ENCODE assay signal across 9 cellular contexts in genomic region chr18:33576999-33577687, GRCh38. TPM values are rescaled to one million over a fixed set of nuclear protein-coding genes. Genes with fewer than 3 reads are reported as not detected.
DNase-seq lines count a peak whose midpoint lies in the region; ATAC-seq, FAIRE-seq and TF ChIP-seq lines count a peak whose summit lies in the region.
"Had no signal": no experiment of that assay in that cellular context is flagged by ENCODE, and none has a peak within 500 bp of the region (broad histone marks: within the 10 kb centered on the region; RNA-seq: fewer than 3 reads in every experiment).

No MANE protein-coding gene starts in this region.

- TF ChIP-seq RAD21 in SK-N-SH (IDR thresholded peaks at IDR 0.05; ENCODE audit: low read length): no peak

- CTCF ChIA-PET in SK-N-SH (lab: Yijun Ruan, JAX): interaction anchor here (1.0 to 2.2 kb wide), 2 partner anchors 177 to 346 kb away, joined by 3 to 8 read pairs; no protein-coding TSS in a partner anchor

- POLR2A ChIA-PET in SK-N-SH (lab: Yijun Ruan, JAX): no interaction called here
- POLR2A ChIA-PET in activated naive CD8-positive, alpha-beta T cell treated with anti-CD3 and anti-CD28 coated beads, Interleukin-2, amount 10 ng/mL, durations not matched to agents 7 days and 5 days (lab: Charles Lee): no interaction called here

- 4% methylated on average over 8 of the region's 8 CpGs for WGBS in SK-N-SH (ENCODE audit: low lambda C conversion rate)

- no peak for TF ChIP-seq CTCF in SK-N-SH (IDR thresholded peaks at IDR 0.05)
- no peak for TF ChIP-seq CTCF in kidney (IDR thresholded peaks at IDR 0.05; ENCODE audit: borderline replicate concordance, extremely low read depth, insufficient read depth)

- peak; percentile 51 for FAIRE-seq in kidney (lab: Jason Lieb, UNC)

- H3K79me2 ChIP-seq in SK-N-SH (ENCODE audit: insufficient read depth): no peaks in the 10 kb centered on the region

- H3K36me3 Mint-ChIP-seq in activated naive CD8-positive, alpha-beta T cell treated with anti-CD3 and anti-CD28 coated beads, Interleukin-2, amount 10 ng/mL, durations not matched to agents 7 days and 5 days: no peaks in the 10 kb centered on the region
- H3K36me3 Mint-ChIP-seq in effector memory CD8-positive, alpha-beta T cell (ENCODE audit: insufficient read depth): no peaks in the 10 kb centered on the region

- 0 out of 2 replicates have a peak overlapping the region, but pooled peaks have one; percentile 84 for H2AFZ ChIP-seq in SK-N-SH (ENCODE audit: low read depth)

- DNase-seq in SK-N-SH (no peak), kidney (no peak), ureter (ENCODE audit: low spot score) (no peak)
- DNase-seq in activated naive CD8-positive, alpha-beta T cell treated with anti-CD3 and anti-CD28 coated beads, Interleukin-2, amount 10 ng/mL, durations not matched to agents 7 days and 5 days: no peak
- DNase-seq in stimulated activated CD4-positive, alpha-beta T cell treated with anti-CD3 and anti-CD28 coated beads, Interleukin-12 subunit alpha, Interleukin-12 subunit beta, amount 100 ng/mL, for 4 hours: no peak
- no peak for DNase-seq in effector memory CD8-positive, alpha-beta T cell

- H4K20me1 ChIP-seq in SK-N-SH (ENCODE audit: insufficient read depth): no peaks in the 10 kb centered on the region

- no peaks in the 10 kb centered on the region for H3K9me2 ChIP-seq in SK-N-SH

- H3K9ac ChIP-seq in SK-N-SH (no peak overlapping the region), kidney (ENCODE audit: low read length in 2 of 2) (peak overlapping the region in 1 of 2 donors; percentile 84), stomach smooth muscle (ENCODE audit: low read length in 2 of 2) (peak overlapping the region; percentile 84 to 87)

- H3K4me1 ChIP-seq in SK-N-SH (ENCODE audit: control insufficient read depth in 1 of 2, insufficient read depth in 2 of 2, low read depth in 1 of 2, low read length in 1 of 2) (peaks cover 3% of the 10 kb centered on the region in 2 experiments; a peak in 2 of 4 replicates), kidney (ENCODE audit: control insufficient read depth in 1 of 2, insufficient read depth in 1 of 2, low read depth in 1 of 2, low read length in 2 of 2) (peaks cover 0 to 4% of the 10 kb centered on the region in 2 donors), stomach smooth muscle (ENCODE audit: control insufficient read depth, insufficient read depth, low read length) (peaks cover 6% of the 10 kb centered on the region)

- H3K27me3 ChIP-seq in SK-N-SH (ENCODE audit: insufficient read depth): peaks cover 37% of the 10 kb centered on the region
- peaks cover 0 to 6% of the 10 kb centered on the region in 2 donors for H3K27me3 ChIP-seq in stomach smooth muscle (ENCODE audit: control insufficient read depth in 1 of 2, insufficient read depth in 2 of 2, low read length in 2 of 2)

- intact Hi-C loops in kidney (cut with DNase I): no loop called here

- ATAC-seq in SK-N-SH treated with all-trans-retinoic acid at 6 μM for 48 hours: no peak
- ATAC-seq in activated naive CD8-positive, alpha-beta T cell treated with anti-CD3 and anti-CD28 coated beads, Interleukin-2, amount 10 ng/mL, durations not matched to agents 7 days and 5 days (ENCODE audit: low read depth): no peak
- ATAC-seq in effector memory CD8-positive, alpha-beta T cell (replicated peaks): no peak

- H3K4me2 ChIP-seq in SK-N-SH: peak overlapping the region; percentile 86; the same call in 1 of the 2 replicates

- peaks cover 4% of the 10 kb centered on the region for H3K4me1 Mint-ChIP-seq in activated naive CD8-positive, alpha-beta T cell treated with anti-CD3 and anti-CD28 coated beads, Interleukin-2, amount 10 ng/mL, durations not matched to agents 7 days and 5 days
- H3K4me1 Mint-ChIP-seq in effector memory CD8-positive, alpha-beta T cell (ENCODE audit: low read depth in 2 of 2): peaks cover 0 to 4% of the 10 kb centered on the region in 2 donors

- no peaks in the 10 kb centered on the region for H3K9me3 Mint-ChIP-seq in activated naive CD8-positive, alpha-beta T cell treated with anti-CD3 and anti-CD28 coated beads, Interleukin-2, amount 10 ng/mL, durations not matched to agents 7 days and 5 days
- H3K9me3 Mint-ChIP-seq in effector memory CD8-positive, alpha-beta T cell: peaks cover 4 to 26% of the 10 kb centered on the region in 2 donors

- H3F3A ChIP-seq in SK-N-SH (replicated peaks; ENCODE audit: insufficient read depth): no peaks in the 10 kb centered on the region

- H3K4me3 Mint-ChIP-seq in activated naive CD8-positive, alpha-beta T cell treated with anti-CD3 and anti-CD28 coated beads, Interleukin-2, amount 10 ng/mL, durations not matched to agents 7 days and 5 days: peak overlapping the region; percentile 74
- H3K4me3 Mint-ChIP-seq in effector memory CD8-positive, alpha-beta T cell: peak overlapping the region in 1 of 2 donors; percentile 54

- no peak for TF ChIP-seq EP300 in SK-N-SH (IDR thresholded peaks at IDR 0.05; ENCODE audit: borderline replicate concordance in 1 of 2, low read depth in 1 of 2, low read length in 1 of 2)

- H3K27ac Mint-ChIP-seq in activated naive CD8-positive, alpha-beta T cell treated with anti-CD3 and anti-CD28 coated beads, Interleukin-2, amount 10 ng/mL, durations not matched to agents 7 days and 5 days: no peak overlapping the region
- no peak overlapping the region for H3K27ac Mint-ChIP-seq in effector memory CD8-positive, alpha-beta T cell

- H3K9me3 ChIP-seq in SK-N-SH (no peaks in the 10 kb centered on the region), kidney (ENCODE audit: control insufficient read depth in 1 of 2, low read length in 2 of 2) (no peaks in the 10 kb centered on the region), stomach smooth muscle (ENCODE audit: control insufficient read depth in 2 of 2, low read length in 2 of 2) (no peaks in the 10 kb centered on the region)

- H3K4me3 ChIP-seq in SK-N-SH (ENCODE audit: low read depth in 2 of 2, low read length in 1 of 2) (peak overlapping the region; percentile 62 to 72), kidney (ENCODE audit: low read length in 2 of 2) (peak overlapping the region; percentile 84 to 92), stomach smooth muscle (ENCODE audit: low read length in 2 of 2) (peak overlapping the region; percentile 89 to 93)

- H3K36me3 ChIP-seq in SK-N-SH (replicated peaks in 1 of 2; ENCODE audit: control insufficient read depth in 1 of 2, insufficient read depth in 2 of 2, low read length in 1 of 2) (no peaks in the 10 kb centered on the region), kidney (ENCODE audit: control insufficient read depth in 1 of 2, insufficient read depth in 2 of 2, low read length in 2 of 2) (no peaks in the 10 kb centered on the region), stomach smooth muscle (ENCODE audit: control insufficient read depth in 2 of 2, insufficient read depth in 2 of 2, low read length in 2 of 2) (no peaks in the 10 kb centered on the region)

- peaks cover 18% of the 10 kb centered on the region for H3K27me3 Mint-ChIP-seq in activated naive CD8-positive, alpha-beta T cell treated with anti-CD3 and anti-CD28 coated beads, Interleukin-2, amount 10 ng/mL, durations not matched to agents 7 days and 5 days
- peaks cover 6 to 9% of the 10 kb centered on the region in 2 donors for H3K27me3 Mint-ChIP-seq in effector memory CD8-positive, alpha-beta T cell

- H3K27ac ChIP-seq in SK-N-SH (ENCODE audit: low read depth in 2 of 2, low read length in 1 of 2): peak overlapping the region in 1 of 2 experiments; percentile 56; a peak in 1 of 4 replicates
- H3K27ac ChIP-seq in kidney (ENCODE audit: low read depth in 2 of 2, low read length in 2 of 2): peak overlapping the region; percentile 94 to 97
- H3K27ac ChIP-seq in stomach smooth muscle (ENCODE audit: low read length): peak overlapping the region; percentile 94
- H3K27ac ChIP-seq: C4-2B had no signal

TF ChIP-seq in SK-N-SH, 30 proteins besides CTCF, POLR2A, EP300 and RAD21:
- no peak for TF ChIP-seq RXRA (IDR thresholded peaks at IDR 0.05; ENCODE audit: borderline replicate concordance, low read depth)

TF ChIP-seq in SK-N-SH treated with all-trans-retinoic acid at 6 μM for 48 hours, 23 proteins besides CTCF, POLR2A, EP300 and RAD21:
- TF ChIP-seq RARB (CRISPR knock-in tag; IDR thresholded peaks at IDR 0.05) (no peak), ZNF8 (CRISPR knock-in tag; IDR thresholded peaks at IDR 0.05) (no peak), ESRRG (CRISPR knock-in tag; IDR thresholded peaks at IDR 0.05) (no peak), BACH2 (CRISPR knock-in tag; IDR thresholded peaks at IDR 0.05; ENCODE audit: borderline replicate concordance) (no peak), ZNF565 (CRISPR knock-in tag; conservative IDR thresholded peaks at IDR 0.05; ENCODE audit: low read depth) (no peak), CSRNP3 (CRISPR knock-in tag; IDR thresholded peaks at IDR 0.05) (no peak)

RNA-seq across cellular contexts. Expression of gene ASXL3, which starts 0.9 kb away (rescaled TPM):
- polyA plus RNA-seq in SK-N-SH (2012; rRNA removed): 0.03 TPM in 1 of 2 replicates, not detected in the other
- polyA plus RNA-seq in SK-N-SH (2012; cell fraction: cytosol; rRNA removed): 0.01 and 0.03 TPM in 2 replicates
- polyA plus RNA-seq in SK-N-SH (2012; cell fraction: nucleus; rRNA removed): under 0.01 and 0.02 TPM in 2 replicates
- total RNA-seq in activated naive CD8-positive, alpha-beta T cell treated with anti-CD3 and anti-CD28 coated beads, Interleukin-2, amount 10 ng/mL, durations not matched to agents 7 days and 5 days: not detected
- 10.4 TPM for total RNA-seq in kidney
- polyA plus RNA-seq in kidney (ENCODE audit: insufficient read depth, low read depth, low replicate concordance): 0.71 TPM
- total RNA-seq in ureter: 5.9 TPM
